ENCODE assay signal across 8 cellular contexts in the genomic region with DNA sequence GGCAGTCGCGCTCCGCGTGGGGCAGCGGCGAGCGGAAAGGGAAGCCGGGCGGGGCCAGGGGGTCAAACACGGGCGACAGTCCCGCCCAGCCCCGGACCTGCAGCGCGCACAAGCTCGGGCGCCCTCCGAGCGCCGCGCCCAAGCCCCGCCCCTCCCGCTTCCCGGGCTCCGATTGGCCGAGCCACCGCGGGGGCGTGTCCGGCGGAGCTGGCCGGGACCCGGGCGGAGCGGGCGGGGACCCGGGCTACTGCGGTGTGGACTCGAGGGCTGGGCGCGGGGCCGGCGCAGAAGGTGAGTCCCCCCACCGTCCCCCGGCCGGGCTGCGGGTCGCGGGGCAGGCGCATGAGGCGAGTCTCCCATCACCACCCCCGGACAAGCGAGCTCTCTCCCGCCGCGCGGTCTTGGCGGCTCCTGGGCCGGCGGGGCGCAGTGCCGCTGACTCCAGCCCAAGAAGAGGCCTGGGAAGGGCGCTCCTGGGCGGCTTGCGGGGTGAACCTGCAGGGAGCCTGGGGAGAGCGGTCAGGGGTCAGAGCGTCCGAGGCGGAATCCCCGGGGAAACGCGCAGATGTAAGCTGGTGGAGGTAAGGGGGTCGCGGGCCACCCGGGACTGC. TPM values are rescaled to one million over a fixed set of nuclear protein-coding genes. Genes with fewer than 3 reads are reported as not detected.
DNase-seq lines count a peak whose midpoint lies in the region; TF ChIP-seq lines count a peak whose summit lies in the region.

A gene with protein sequence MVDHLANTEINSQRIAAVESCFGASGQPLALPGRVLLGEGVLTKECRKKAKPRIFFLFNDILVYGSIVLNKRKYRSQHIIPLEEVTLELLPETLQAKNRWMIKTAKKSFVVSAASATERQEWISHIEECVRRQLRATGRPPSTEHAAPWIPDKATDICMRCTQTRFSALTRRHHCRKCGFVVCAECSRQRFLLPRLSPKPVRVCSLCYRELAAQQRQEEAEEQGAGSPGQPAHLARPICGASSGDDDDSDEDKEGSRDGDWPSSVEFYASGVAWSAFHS (plus strand): TSS at position 247 of the 611 bp plus-strand sequence. CDS start 8,379 bp downstream, outside the sequence.

- TF ChIP-seq POLR2A in transverse colon (IDR thresholded peaks at IDR 0.05): no peak

- WGBS in transverse colon (ENCODE audit: low coverage in 1 of 2), 2 donors: 0% methylated on average over 36 of the region's 75 CpGs; no CpG with 5 or more reads in 1 of the 2 donors

- H3K36me3 ChIP-seq in transverse colon: no peaks in the 10 kb centered on the region

- H3K27ac ChIP-seq in transverse colon: peak within 1 kb of the TSS; percentile 81 to 90 (median 84)

- in situ Hi-C loops in transverse colon (cut with MboI; ENCODE audit: low pct_ligation_motif_present in 1 of 4, low pct_unique_long_range_greater_than_20kb in 1 of 4, low sequenced_read_pairs in 3 of 4): no loop called here

- intact Hi-C loops in cardiac septum (cut with DNase I) (loop anchor here (2.0 kb wide), 1 partner anchor 49 kb away; a partner anchor contains a TSS), transverse colon (cut with DNase I; ENCODE audit: low total_unique reads) (no loop called here)

- H3K4me3 ChIP-seq in GM08714 (ENCODE audit: low read length) (peak within 1 kb of the TSS; percentile 80), transverse colon (peak within 1 kb of the TSS; percentile 32 to 76 (median 61))

- no peak for TF ChIP-seq CTCF in transverse colon (IDR thresholded peaks at IDR 0.05)

- no peak for TF ChIP-seq EP300 in transverse colon (IDR thresholded peaks at IDR 0.05; ENCODE audit: low read depth)

- peaks cover 31 to 57% (median 46%) of the 10 kb centered on the region in 4 donors for H3K4me1 ChIP-seq in transverse colon

- DNase-seq in GOT3 (lab: John Stamatoyannopoulos, UW) (peak; percentile 53), LHCN-M2 (ENCODE audit: low read depth) (peak; percentile 72), SW480 (ENCODE audit: low spot score) (peak; percentile 72), cardiac septum (ENCODE audit: low spot score) (peak; percentile 95), pons (ENCODE audit: low spot score) (peak; percentile 81), transverse colon (peak; percentile 94)
- peak; percentile 55 for DNase-seq in activated naive CD8-positive, alpha-beta T cell treated with anti-CD3 and anti-CD28 coated beads, Interleukin-2, amount 50 U/mL, for 16 hours (ENCODE audit: low read depth, low spot score)

- no peaks in the 10 kb centered on the region for H3K9me3 ChIP-seq in transverse colon

- no peaks in the 10 kb centered on the region for H3K27me3 ChIP-seq in transverse colon

RNA-seq across cellular contexts. Expression of the gene that starts here (rescaled TPM):
- total RNA-seq in LHCN-M2 (2014; rRNA removed): 13.8 and 15.2 TPM in 2 replicates
- 9.0 TPM for polyA plus RNA-seq in LHCN-M2 (2012)
- 9.5 TPM for total RNA-seq in cardiac septum
- 10 to 100 TPM in 3 of 4 donors, 1 to 10 TPM in 1; 8.6 to 38.8 (median 14.2) TPM for total RNA-seq in transverse colon

Comparison
In these comparisons a context has a peak if more than half of its experiments do, and no peak if none do; other contexts are left out.
1. Peak in every context shown above with its lines: DNase-seq, H3K4me3 ChIP-seq and H3K27ac ChIP-seq.